1 cellular context compared by ENCODE assay signal in the genomic region with DNA sequence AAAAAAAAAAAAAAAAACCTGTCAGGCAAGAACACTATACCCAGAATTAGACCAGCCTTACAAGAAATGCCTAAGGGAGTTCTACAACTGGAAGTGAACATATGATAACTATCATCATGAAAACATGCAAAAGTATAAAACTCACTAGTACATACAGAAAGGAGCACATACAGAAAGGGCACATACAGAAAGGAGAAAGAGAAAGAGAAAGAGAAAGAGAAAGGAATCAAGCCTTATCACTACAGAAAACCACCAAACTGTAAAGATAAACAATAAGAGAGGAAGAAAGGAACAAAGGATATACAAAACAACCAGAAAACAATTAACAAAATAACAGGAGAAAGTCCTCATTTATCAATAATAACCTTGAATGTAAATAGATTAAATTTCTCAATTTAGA.
TF ChIP-seq lines count a peak whose summit lies in the region.

No MANE protein-coding gene starts in this region.

TF ChIP-seq in HepG2, 621 proteins besides CTCF, POLR2A, EP300 and RAD21 (continued from another document):
- TF ChIP-seq LRRFIP1 (CRISPR knock-in tag; conservative IDR thresholded peaks at IDR 0.05), result no peak
- TF ChIP-seq, protein P1, sequence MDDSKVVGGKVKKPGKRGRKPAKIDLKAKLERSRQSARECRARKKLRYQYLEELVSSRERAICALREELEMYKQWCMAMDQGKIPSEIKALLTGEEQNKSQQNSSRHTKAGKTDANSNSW (CRISPR knock-in tag; IDR thresholded peaks at IDR 0.05; ENCODE audit: borderline replicate concordance), result no peak
- no peak for TF ChIP-seq NCOA1 (CRISPR knock-in tag; IDR thresholded peaks at IDR 0.05)
- no peak for TF ChIP-seq ZNF670 (CRISPR knock-in tag; IDR thresholded peaks at IDR 0.05; ENCODE audit: borderline replicate concordance)
